Comparison of ENCODE assay signal across 8 cellular contexts in genomic region chr6:28383235-28384142, GRCh38. TPM values are rescaled to one million over a fixed set of nuclear protein-coding genes. Genes with fewer than 3 reads are reported as not detected.
DNase-seq lines count a peak whose midpoint lies in the region; ATAC-seq and TF ChIP-seq lines count a peak whose summit lies in the region.

No MANE protein-coding gene starts in this region.

- peak; percentile 15 for DNase-seq in activated CD4-positive, alpha-beta T cell treated with anti-CD3 and anti-CD28 coated beads for 1 hour
- DNase-seq in activated CD4-positive, alpha-beta T cell treated with anti-CD3 and anti-CD28 coated beads, Interleukin-2, amount 50 U/mL, for 1 hour = no peak
- DNase-seq in NCI-H1092 (lab: John Stamatoyannopoulos, UW) = peak; percentile 51
- peak; percentile 24 for DNase-seq in activated CD8-positive, alpha-beta T cell treated with anti-CD3 and anti-CD28 coated beads, Interleukin-2, amount 10 ng/mL, durations not matched to agents 7 days and 5 days
- peak; percentile 96 for DNase-seq in esophagus muscularis mucosa (ENCODE audit: extremely low spot score)
- DNase-seq in midbrain (lab: John Stamatoyannopoulos, UW) = peak; percentile 57

- H3K27ac Mint-ChIP-seq in activated CD8-positive, alpha-beta T cell treated with anti-CD3 and anti-CD28 coated beads, Interleukin-2, amount 10 ng/mL, durations not matched to agents 7 days and 5 days = no peak overlapping the region
- peak overlapping the region; percentile 69 for H3K27ac Mint-ChIP-seq in stimulated activated naive CD8-positive, alpha-beta T cell treated with anti-CD3 and anti-CD28 coated beads, Interleukin-15, Interleukin-2, amounts not matched to agents 100 ng/mL and 50 ng/mL, for 24 hours

- H3K4me1 Mint-ChIP-seq in activated CD8-positive, alpha-beta T cell treated with anti-CD3 and anti-CD28 coated beads, Interleukin-2, amount 10 ng/mL, durations not matched to agents 7 days and 5 days (ENCODE audit: low read depth) = peaks cover 15% of the 10 kb centered on the region
- peaks cover 19% of the 10 kb centered on the region for H3K4me1 Mint-ChIP-seq in stimulated activated naive CD8-positive, alpha-beta T cell treated with anti-CD3 and anti-CD28 coated beads, Interleukin-15, Interleukin-2, amounts not matched to agents 100 ng/mL and 50 ng/mL, for 24 hours (ENCODE audit: low read depth)

- H3K36me3 ChIP-seq in esophagus muscularis mucosa = peaks cover 0 to 53% (median 34%) of the 10 kb centered on the region in 4 donors

- no peaks in the 10 kb centered on the region for H3K9me3 ChIP-seq in esophagus muscularis mucosa

- POLR2A ChIA-PET in activated CD8-positive, alpha-beta T cell treated with anti-CD3 and anti-CD28 coated beads, Interleukin-2, amount 10 ng/mL, durations not matched to agents 7 days and 5 days (lab: Charles Lee) = interaction anchor here (1.6 kb wide), 1 partner anchor 42 kb away, joined by 5 read pairs; no protein-coding TSS in a partner anchor

- H3K27me3 ChIP-seq in esophagus muscularis mucosa = no peaks in the 10 kb centered on the region

- peak overlapping the region; percentile 16 for H3K4me3 Mint-ChIP-seq in activated CD8-positive, alpha-beta T cell treated with anti-CD3 and anti-CD28 coated beads, Interleukin-2, amount 10 ng/mL, durations not matched to agents 7 days and 5 days
- H3K4me3 Mint-ChIP-seq in stimulated activated naive CD8-positive, alpha-beta T cell treated with anti-CD3 and anti-CD28 coated beads, Interleukin-15, Interleukin-2, amounts not matched to agents 100 ng/mL and 50 ng/mL, for 24 hours = peak overlapping the region; percentile 69

- peak overlapping the region; percentile 52 to 63 (median 55) for H3K4me3 ChIP-seq in esophagus muscularis mucosa

- no peak for TF ChIP-seq EP300 in esophagus muscularis mucosa (IDR thresholded peaks at IDR 0.05)

- peaks cover 14% of the 10 kb centered on the region for H3K9me3 Mint-ChIP-seq in activated CD8-positive, alpha-beta T cell treated with anti-CD3 and anti-CD28 coated beads, Interleukin-2, amount 10 ng/mL, durations not matched to agents 7 days and 5 days (ENCODE audit: insufficient read depth)
- H3K9me3 Mint-ChIP-seq in stimulated activated naive CD8-positive, alpha-beta T cell treated with anti-CD3 and anti-CD28 coated beads, Interleukin-15, Interleukin-2, amounts not matched to agents 100 ng/mL and 50 ng/mL, for 24 hours = peaks cover 3% of the 10 kb centered on the region

- no peaks in the 10 kb centered on the region for H3K27me3 Mint-ChIP-seq in activated CD8-positive, alpha-beta T cell treated with anti-CD3 and anti-CD28 coated beads, Interleukin-2, amount 10 ng/mL, durations not matched to agents 7 days and 5 days (ENCODE audit: low read depth)
- H3K27me3 Mint-ChIP-seq in stimulated activated naive CD8-positive, alpha-beta T cell treated with anti-CD3 and anti-CD28 coated beads, Interleukin-15, Interleukin-2, amounts not matched to agents 100 ng/mL and 50 ng/mL, for 24 hours = no peaks in the 10 kb centered on the region

- peak; percentile 86 for ATAC-seq in HG02588 (IDR thresholded peaks at IDR 0.05; ENCODE audit: unreplicated experiment)
- ATAC-seq in activated CD8-positive, alpha-beta T cell treated with anti-CD3 and anti-CD28 coated beads, Interleukin-2, amount 10 ng/mL, durations not matched to agents 7 days and 5 days = no peak

- no peak for TF ChIP-seq POLR2A in esophagus muscularis mucosa (IDR thresholded peaks at IDR 0.05; ENCODE audit: low read depth)

- intact Hi-C loops in esophagus muscularis mucosa (cut with DNase I) = no loop called here

- CTCF ChIA-PET in activated CD8-positive, alpha-beta T cell treated with anti-CD3 and anti-CD28 coated beads, Interleukin-2, amount 10 ng/mL, durations not matched to agents 7 days and 5 days (lab: Charles Lee) = interaction anchor here (0.8 to 4.8 kb wide), 9 partner anchors 11 to 131 kb away, joined by 3 to 32 read pairs (median 3); partner anchors contain the start of genes PGBD1, ZKSCAN4 and ZSCAN31

- peak overlapping the region; percentile 75 to 86 (median 80) for H3K27ac ChIP-seq in esophagus muscularis mucosa (replicated peaks in 1 of 4)

- TF ChIP-seq CTCF in esophagus muscularis mucosa (IDR thresholded peaks at IDR 0.05) = peak; percentile 25 to 53 (median 27)

- H3K36me3 Mint-ChIP-seq in activated CD8-positive, alpha-beta T cell treated with anti-CD3 and anti-CD28 coated beads, Interleukin-2, amount 10 ng/mL, durations not matched to agents 7 days and 5 days (ENCODE audit: low read depth) = peaks cover 87% of the 10 kb centered on the region
- peaks cover 85% of the 10 kb centered on the region for H3K36me3 Mint-ChIP-seq in stimulated activated naive CD8-positive, alpha-beta T cell treated with anti-CD3 and anti-CD28 coated beads, Interleukin-15, Interleukin-2, amounts not matched to agents 100 ng/mL and 50 ng/mL, for 24 hours (ENCODE audit: low read depth)

- 27% methylated on average over 12 of the region's 31 CpGs for WGBS in esophagus muscularis mucosa

- H3K4me1 ChIP-seq in esophagus muscularis mucosa = peaks cover 10 to 30% (median 16%) of the 10 kb centered on the region in 4 donors

RNA-seq across cellular contexts. Expression of gene ZSCAN12, which starts 16.1 kb away (rescaled TPM):
- 10 to 100 TPM; 10.8 to 11.4 TPM for total RNA-seq in activated CD8-positive, alpha-beta T cell treated with anti-CD3 and anti-CD28 coated beads, Interleukin-2, amount 10 ng/mL, durations not matched to agents 7 days and 5 days
- 1 to 10 TPM; 4.0 to 5.7 (median 4.6) TPM for total RNA-seq in esophagus muscularis mucosa

RNA-seq across cellular contexts. Expression of gene ZKSCAN3, which starts 33.7 kb away (rescaled TPM):
- total RNA-seq in activated CD8-positive, alpha-beta T cell treated with anti-CD3 and anti-CD28 coated beads, Interleukin-2, amount 10 ng/mL, durations not matched to agents 7 days and 5 days = 1 to 10 TPM; 4.6 to 5.0 TPM
- 10 to 100 TPM in 1 of 4 donors, 1 to 10 TPM in 3; 2.8 to 10.4 (median 6.4) TPM for total RNA-seq in esophagus muscularis mucosa

RNA-seq across cellular contexts. Expression of gene ZSCAN31, which starts 47.5 kb away (rescaled TPM):
- under 1 TPM; 0.68 to 0.78 TPM for total RNA-seq in activated CD8-positive, alpha-beta T cell treated with anti-CD3 and anti-CD28 coated beads, Interleukin-2, amount 10 ng/mL, durations not matched to agents 7 days and 5 days
- 10 to 100 TPM; 13.1 to 39.1 (median 24.1) TPM for total RNA-seq in esophagus muscularis mucosa

RNA-seq across cellular contexts. Expression of gene ZSCAN23, which starts 59.8 kb away (rescaled TPM):
- under 1 TPM; 0.79 to 0.83 TPM for total RNA-seq in activated CD8-positive, alpha-beta T cell treated with anti-CD3 and anti-CD28 coated beads, Interleukin-2, amount 10 ng/mL, durations not matched to agents 7 days and 5 days
- total RNA-seq in esophagus muscularis mucosa = 1 to 10 TPM; 1.0 to 2.9 (median 2.1) TPM

Comparison
In these comparisons a context has a peak if more than half of its experiments do, and no peak if none do; other contexts are left out.
1. RNA of gene ZSCAN31, which starts 47.5 kb away (total RNA-seq): 13.1 to 39.1 TPM in esophagus muscularis mucosa; 0.68 to 0.78 TPM in activated CD8-positive, alpha-beta T cell treated with anti-CD3 and anti-CD28 coated beads, Interleukin-2, amount 10 ng/mL, durations not matched to agents 7 days and 5 days; every median in the first group is over 4 times any median in the second.